Comparison of ENCODE assay signal across 8 cellular contexts in the genomic region with DNA sequence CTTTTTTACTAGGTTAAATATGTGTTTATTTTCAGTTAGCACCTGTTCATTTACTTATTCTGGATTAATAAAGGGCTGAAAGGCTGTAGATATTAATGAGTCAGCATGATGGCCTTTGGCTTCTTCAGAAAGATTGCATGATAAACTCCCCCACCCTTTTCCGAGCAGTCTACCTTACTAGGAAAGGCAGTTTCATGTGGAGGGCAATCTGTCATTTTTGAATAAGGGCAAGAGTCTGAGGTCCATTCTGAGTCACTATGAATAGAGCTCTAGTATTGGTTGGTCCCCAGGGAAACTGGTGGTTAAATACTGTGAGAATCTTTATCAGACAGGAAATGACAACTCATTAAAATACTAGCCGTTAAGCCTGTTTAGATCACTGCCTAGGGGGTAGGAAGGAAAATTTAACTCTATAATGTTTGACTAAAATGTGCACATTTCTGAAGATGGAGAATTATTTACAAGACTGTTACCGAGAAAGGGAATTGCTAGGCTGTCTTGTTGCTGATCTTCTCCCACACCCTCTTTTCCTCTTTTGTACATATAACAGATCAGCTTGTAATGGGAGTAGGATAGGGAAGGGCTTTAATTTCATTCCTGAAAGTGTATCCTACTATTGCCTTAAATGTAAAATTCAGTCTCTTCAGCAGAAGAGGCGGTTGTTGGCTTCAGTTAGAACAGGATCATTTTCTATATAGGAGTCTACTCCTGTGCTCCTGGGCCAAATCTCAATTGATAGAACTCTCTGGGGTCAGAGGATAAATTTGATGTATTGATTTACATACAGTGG.
A peak's percentile ranks its signal among the peaks of the same experiment; 100 is the strongest.
DNase-seq lines count a peak whose midpoint lies in the region; ATAC-seq and TF ChIP-seq lines count a peak whose summit lies in the region.

No MANE protein-coding gene starts in this region.

- peak; percentile 2 for TF ChIP-seq POLR2A in HCT116 (IDR thresholded peaks at IDR 0.05; ENCODE audit: borderline replicate concordance, extremely low read depth, insufficient read depth, insufficient read length)

- H3F3A ChIP-seq in Loucy (ENCODE audit: low read depth), result peaks cover 32% of the 10 kb centered on the region

- H3K4me1 ChIP-seq in HCT116 (ENCODE audit: control insufficient read depth in 1 of 2, insufficient read depth in 2 of 2, low read length in 2 of 2), result peaks cover 90 to 100% of the 10 kb centered on the region in 2 experiments
- H3K4me1 ChIP-seq in Loucy (ENCODE audit: insufficient read depth, low read length, poor library complexity, severe bottlenecking), result peaks cover 79% of the 10 kb centered on the region
- peaks cover 14 to 46% of the 10 kb centered on the region in 2 donors for H3K4me1 ChIP-seq in naive thymus-derived CD4-positive, alpha-beta T cell (ENCODE audit: control insufficient read depth in 2 of 2, insufficient read depth in 2 of 2, low read length in 2 of 2)

- H3K4me1 Mint-ChIP-seq in naive thymus-derived CD4-positive, alpha-beta T cell, result peaks cover 19 to 81% (median 43%) of the 10 kb centered on the region in 7 donors

- peaks cover 59% of the 10 kb centered on the region for H3K79me2 ChIP-seq in HCT116 (ENCODE audit: insufficient read depth, low read length)
- peaks cover 56% of the 10 kb centered on the region for H3K79me2 ChIP-seq in Loucy (ENCODE audit: insufficient read depth, low read length)

- TSS peak; percentile 96 for BruUV-seq in HCT116 (replicated peaks; lab: Mats Ljungman, UMichigan)

- peak overlapping the region in 2 of 10 donors; percentile 61 to 86 for H3K4me3 Mint-ChIP-seq in naive thymus-derived CD4-positive, alpha-beta T cell

- H3K27ac Mint-ChIP-seq in naive thymus-derived CD4-positive, alpha-beta T cell, result peak overlapping the region; percentile 49 to 97 (median 69)

- H4K20me1 ChIP-seq in HCT116 (ENCODE audit: insufficient read depth) (no peaks in the 10 kb centered on the region), Loucy (ENCODE audit: insufficient read depth, low read length, poor library complexity, severe bottlenecking) (no peaks in the 10 kb centered on the region)

- peak; percentile 89 for ATAC-seq in HCT116
- peak; percentile 89 for ATAC-seq in naive thymus-derived CD4-positive, alpha-beta T cell

- H3K9me2 ChIP-seq in HCT116 (ENCODE audit: insufficient read depth), result no peaks in the 10 kb centered on the region
- H3K9me2 ChIP-seq in Loucy (replicated peaks; ENCODE audit: low read depth, low read length), result no peaks in the 10 kb centered on the region

- no peak overlapping the region for H2AFZ ChIP-seq in HCT116 (ENCODE audit: low read depth, low read length, poor library complexity, severe bottlenecking)
- H2AFZ ChIP-seq in Loucy (ENCODE audit: low read length), result no peak overlapping the region

- no peaks in the 10 kb centered on the region for H3K27me3 Mint-ChIP-seq in naive thymus-derived CD4-positive, alpha-beta T cell

- DNase-seq in stimulated activated CD4-positive, alpha-beta T cell treated with anti-CD3 and anti-CD28 coated beads, Interleukin-15, amount 100 ng/mL, for 24 hours, result peak; percentile 58
- no peak for DNase-seq in stimulated activated CD4-positive, alpha-beta T cell treated with anti-CD3 and anti-CD28 coated beads, Interleukin-2, amount 100 ng/mL, for 48 hours
- DNase-seq in HCT116 (ENCODE audit: low read depth, low spot score) (peak; percentile 100), SIG-M5 treated with dmso at 0.1 percent for 504 hours (lab: John Stamatoyannopoulos, UW; ENCODE audit: unreplicated experiment) (peak; percentile 95), caudate nucleus (lab: John Stamatoyannopoulos, UW) (no peak)
- peak; percentile 34 for DNase-seq in effector CD4-positive, alpha-beta T cell
- DNase-seq in naive thymus-derived CD4-positive, alpha-beta T cell, result peak in 1 of 9 donors; percentile 51

- peaks cover 0 to 19% (median 12%) of the 10 kb centered on the region in 5 donors for H3K36me3 Mint-ChIP-seq in naive thymus-derived CD4-positive, alpha-beta T cell

- no peaks in the 10 kb centered on the region for H3K27me3 ChIP-seq in HCT116 (ENCODE audit: insufficient read depth, low read length)
- H3K27me3 ChIP-seq in Loucy (ENCODE audit: insufficient read depth, low read length, poor library complexity, severe bottlenecking), result no peaks in the 10 kb centered on the region
- H3K27me3 ChIP-seq in naive thymus-derived CD4-positive, alpha-beta T cell (ENCODE audit: control insufficient read depth in 2 of 2, insufficient read depth in 2 of 2, low read length in 2 of 2), result no peaks in the 10 kb centered on the region

- H3K9me3 ChIP-seq in HCT116 (ENCODE audit: control insufficient read depth in 1 of 2, insufficient read depth in 1 of 2, low read depth in 1 of 2, low read length in 2 of 2), result no peaks in the 10 kb centered on the region
- no peaks in the 10 kb centered on the region for H3K9me3 ChIP-seq in Loucy (ENCODE audit: insufficient read depth, low read depth, low read length)
- no peaks in the 10 kb centered on the region for H3K9me3 ChIP-seq in naive thymus-derived CD4-positive, alpha-beta T cell (ENCODE audit: control insufficient read depth in 2 of 3, low read length in 3 of 3)

- H3K4me3 ChIP-seq in HCT116 (replicated peaks in 1 of 2; ENCODE audit: low read depth in 1 of 2, low read length in 2 of 2), result peak overlapping the region; percentile 9 to 21
- peak overlapping the region; percentile 74 for H3K4me3 ChIP-seq in Loucy (ENCODE audit: low read length, poor library complexity, severe bottlenecking)
- H3K4me3 ChIP-seq in naive thymus-derived CD4-positive, alpha-beta T cell (ENCODE audit: low read length), result no peak overlapping the region

- no peaks in the 10 kb centered on the region for H3K36me3 ChIP-seq in HCT116 (ENCODE audit: control insufficient read depth in 1 of 2, insufficient read depth in 2 of 2, low read length in 2 of 2)
- no peaks in the 10 kb centered on the region for H3K36me3 ChIP-seq in Loucy (ENCODE audit: insufficient read depth, low read length)
- H3K36me3 ChIP-seq in naive thymus-derived CD4-positive, alpha-beta T cell (ENCODE audit: control insufficient read depth in 2 of 3, insufficient read depth in 3 of 3, low read length in 3 of 3), result no peaks in the 10 kb centered on the region

- CTCF ChIA-PET in HCT116 (lab: Charles Lee), result interaction anchor here (1.0 to 1.2 kb wide), 2 partner anchors 16 to 76 kb away, joined by 3 to 4 read pairs; no protein-coding TSS in a partner anchor
- CTCF ChIA-PET in naive thymus-derived CD4-positive, alpha-beta T cell (lab: Charles Lee), result no interaction called here

- no peak for TF ChIP-seq CTCF in HCT116 (IDR thresholded peaks at IDR 0.05 in 2 of 3, conservative IDR thresholded peaks at IDR 0.05 in 1 of 3; ENCODE audit: borderline replicate concordance in 1 of 3, insufficient read depth in 1 of 3, low read depth in 2 of 3, low read length in 2 of 3)
- TF ChIP-seq CTCF in Loucy (conservative IDR thresholded peaks at IDR 0.05; ENCODE audit: low read length), result no peak

- RAD21 ChIA-PET in HCT116 (lab: Charles Lee; ENCODE audit: low non-redundant PET in 1 of 2, low total read pairs in 2 of 2, uncharacterized antibody in 2 of 2, unreplicated experiment in 2 of 2), result interaction anchor here in 1 of 2 experiments (1.0 kb wide), 2 partner anchors 8 to 75 kb away, joined by 3 to 4 read pairs; no protein-coding TSS in a partner anchor

- H3K9ac ChIP-seq in HCT116 (ENCODE audit: low read length) (peak overlapping the region; percentile 60), Loucy (ENCODE audit: low read depth, low read length, poor library complexity, severe bottlenecking) (peak overlapping the region; percentile 93)

- intact Hi-C loops in HCT116 (cut with micrococcal nuclease), result loop anchor here (1.0 kb wide), 2 partner anchors 8 to 43 kb away; no protein-coding TSS in a partner anchor
- intact Hi-C loops in naive thymus-derived CD4-positive, alpha-beta T cell (cut with micrococcal nuclease), result loop anchor here (1.0 to 2.0 kb wide), 3 partner anchors 8 to 43 kb away; no protein-coding TSS in a partner anchor

- peak overlapping the region; percentile 60 for H3K4me2 ChIP-seq in HCT116 (ENCODE audit: low read length)
- peak overlapping the region; percentile 98 for H3K4me2 ChIP-seq in Loucy (ENCODE audit: low read depth, low read length, poor library complexity, severe bottlenecking)

- POLR2A ChIA-PET in HCT116 (lab: Charles Lee), result interaction anchor here (0.7 to 9.2 kb wide), 15 partner anchors 10 to 1198 kb away, joined by 3 to 228 read pairs (median 4); no protein-coding TSS in a partner anchor
- POLR2A ChIA-PET in naive thymus-derived CD4-positive, alpha-beta T cell (lab: Charles Lee), result interaction anchor here (0.7 to 1.9 kb wide), 3 partner anchors 9 to 75 kb away, joined by 3 to 5 read pairs (median 4); no protein-coding TSS in a partner anchor

- no peaks in the 10 kb centered on the region for H3K9me3 Mint-ChIP-seq in naive thymus-derived CD4-positive, alpha-beta T cell

- TF ChIP-seq RAD21 in HCT116 (IDR thresholded peaks at IDR 0.05; ENCODE audit: low read depth), result peak; percentile 60

- H3K27ac ChIP-seq in HCT116 (ENCODE audit: low read depth, low read length), result peak overlapping the region; percentile 97
- H3K27ac ChIP-seq in naive thymus-derived CD4-positive, alpha-beta T cell (ENCODE audit: low read depth, low read length), result peak overlapping the region; percentile 50
- H3K27ac ChIP-seq in caudate nucleus (ENCODE audit: low read depth, low read length), result no peak overlapping the region

TF ChIP-seq in HCT116, 20 proteins besides CTCF, POLR2A, EP300 and RAD21 (continues in another document):
- peak; percentile 73 for TF ChIP-seq TCF7L2 (IDR thresholded peaks at IDR 0.05; ENCODE audit: borderline replicate concordance, extremely low read depth, insufficient read depth, insufficient read length)
- TF ChIP-seq ZNF274 (IDR thresholded peaks at IDR 0.05; ENCODE audit: low read depth, low read length), result no peak
- TF ChIP-seq SIN3A (IDR thresholded peaks at IDR 0.05; ENCODE audit: low read depth), result peak; percentile 94
- TF ChIP-seq, protein P1, sequence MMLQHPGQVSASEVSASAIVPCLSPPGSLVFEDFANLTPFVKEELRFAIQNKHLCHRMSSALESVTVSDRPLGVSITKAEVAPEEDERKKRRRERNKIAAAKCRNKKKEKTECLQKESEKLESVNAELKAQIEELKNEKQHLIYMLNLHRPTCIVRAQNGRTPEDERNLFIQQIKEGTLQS (IDR thresholded peaks at IDR 0.05), result no peak; the same call in 1 of the 2 replicates
- TF ChIP-seq YY1 (IDR thresholded peaks at IDR 0.05; ENCODE audit: extremely low read depth, insufficient replicate concordance, low read depth, low read length), result peak; percentile 70
- TF ChIP-seq EGR1 (IDR thresholded peaks at IDR 0.05; ENCODE audit: low read depth), result peak; percentile 46; the same call in 1 of the 2 replicates

Comparison
In these comparisons a context has a peak if more than half of its experiments do, and no peak if none do; other contexts are left out.
1. DNase-seq: peak in stimulated activated CD4-positive, alpha-beta T cell treated with anti-CD3 and anti-CD28 coated beads, Interleukin-15, amount 100 ng/mL, for 24 hours (single experiment), HCT116 (single experiment), SIG-M5 treated with dmso at 0.1 percent for 504 hours (single experiment) and effector CD4-positive, alpha-beta T cell (single experiment); none in stimulated activated CD4-positive, alpha-beta T cell treated with anti-CD3 and anti-CD28 coated beads, Interleukin-2, amount 100 ng/mL, for 48 hours (0 of 2) and caudate nucleus (0 of 61).